Comparison of ENCODE assay signal across 1 cellular context in the genomic region with DNA sequence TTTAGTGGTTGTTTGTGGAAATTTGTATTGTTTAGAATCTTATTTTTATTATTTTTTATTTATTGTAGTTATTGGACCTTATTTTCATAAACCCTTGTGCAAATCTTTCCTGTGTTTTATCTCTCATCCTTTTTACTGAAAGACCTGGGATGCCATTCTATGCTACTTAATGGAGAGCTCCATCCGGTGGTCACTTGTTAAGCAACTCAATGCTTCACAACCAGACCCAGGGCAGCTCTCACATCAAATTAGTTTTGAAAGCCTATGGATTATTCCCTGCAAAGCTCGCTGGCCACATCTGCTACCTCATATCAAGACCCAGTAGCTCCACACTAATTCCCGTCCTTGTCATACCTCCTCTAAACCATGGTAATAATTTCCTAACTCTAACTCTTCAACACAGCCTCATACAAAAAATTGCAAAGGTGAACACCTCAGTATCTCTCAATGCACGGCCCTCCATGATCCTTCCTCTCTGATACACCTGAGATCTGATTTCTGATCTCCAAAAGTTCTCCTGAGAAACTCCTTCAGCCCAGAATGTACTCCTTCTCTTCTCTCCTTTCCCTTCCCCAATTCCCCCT.
TF ChIP-seq lines count a peak whose summit lies in the region.

No MANE protein-coding gene starts in this region.

TF ChIP-seq in WTC11, 78 proteins besides CTCF, POLR2A, EP300 and RAD21 (continued from another document):
- TF ChIP-seq, protein P1, sequence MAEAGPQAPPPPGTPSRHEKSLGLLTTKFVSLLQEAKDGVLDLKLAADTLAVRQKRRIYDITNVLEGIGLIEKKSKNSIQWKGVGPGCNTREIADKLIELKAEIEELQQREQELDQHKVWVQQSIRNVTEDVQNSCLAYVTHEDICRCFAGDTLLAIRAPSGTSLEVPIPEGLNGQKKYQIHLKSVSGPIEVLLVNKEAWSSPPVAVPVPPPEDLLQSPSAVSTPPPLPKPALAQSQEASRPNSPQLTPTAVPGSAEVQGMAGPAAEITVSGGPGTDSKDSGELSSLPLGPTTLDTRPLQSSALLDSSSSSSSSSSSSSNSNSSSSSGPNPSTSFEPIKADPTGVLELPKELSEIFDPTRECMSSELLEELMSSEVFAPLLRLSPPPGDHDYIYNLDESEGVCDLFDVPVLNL (CRISPR knock-in tag; IDR thresholded peaks at IDR 0.05; ENCODE audit: borderline replicate concordance, low read depth), result no peak
- TF ChIP-seq, protein P2, sequence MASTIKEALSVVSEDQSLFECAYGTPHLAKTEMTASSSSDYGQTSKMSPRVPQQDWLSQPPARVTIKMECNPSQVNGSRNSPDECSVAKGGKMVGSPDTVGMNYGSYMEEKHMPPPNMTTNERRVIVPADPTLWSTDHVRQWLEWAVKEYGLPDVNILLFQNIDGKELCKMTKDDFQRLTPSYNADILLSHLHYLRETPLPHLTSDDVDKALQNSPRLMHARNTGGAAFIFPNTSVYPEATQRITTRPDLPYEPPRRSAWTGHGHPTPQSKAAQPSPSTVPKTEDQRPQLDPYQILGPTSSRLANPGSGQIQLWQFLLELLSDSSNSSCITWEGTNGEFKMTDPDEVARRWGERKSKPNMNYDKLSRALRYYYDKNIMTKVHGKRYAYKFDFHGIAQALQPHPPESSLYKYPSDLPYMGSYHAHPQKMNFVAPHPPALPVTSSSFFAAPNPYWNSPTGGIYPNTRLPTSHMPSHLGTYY (CRISPR knock-in tag; IDR thresholded peaks at IDR 0.05), result no peak
- TF ChIP-seq, protein P3, sequence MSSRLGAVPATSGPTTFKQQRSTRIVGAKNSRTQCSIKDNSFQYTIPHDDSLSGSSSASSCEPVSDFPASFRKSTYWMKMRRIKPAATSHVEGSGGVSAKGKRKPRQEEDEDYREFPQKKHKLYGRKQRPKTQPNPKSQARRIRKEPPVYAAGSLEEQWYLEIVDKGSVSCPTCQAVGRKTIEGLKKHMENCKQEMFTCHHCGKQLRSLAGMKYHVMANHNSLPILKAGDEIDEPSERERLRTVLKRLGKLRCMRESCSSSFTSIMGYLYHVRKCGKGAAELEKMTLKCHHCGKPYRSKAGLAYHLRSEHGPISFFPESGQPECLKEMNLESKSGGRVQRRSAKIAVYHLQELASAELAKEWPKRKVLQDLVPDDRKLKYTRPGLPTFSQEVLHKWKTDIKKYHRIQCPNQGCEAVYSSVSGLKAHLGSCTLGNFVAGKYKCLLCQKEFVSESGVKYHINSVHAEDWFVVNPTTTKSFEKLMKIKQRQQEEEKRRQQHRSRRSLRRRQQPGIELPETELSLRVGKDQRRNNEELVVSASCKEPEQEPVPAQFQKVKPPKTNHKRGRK (CRISPR knock-in tag; IDR thresholded peaks at IDR 0.05; ENCODE audit: borderline replicate concordance), result no peak
- no peak for TF ChIP-seq NR3C1 (CRISPR knock-in tag; conservative IDR thresholded peaks at IDR 0.05; ENCODE audit: low read depth)
- TF ChIP-seq ATF1 (CRISPR knock-in tag; IDR thresholded peaks at IDR 0.05), result no peak
- TF ChIP-seq, protein P4, sequence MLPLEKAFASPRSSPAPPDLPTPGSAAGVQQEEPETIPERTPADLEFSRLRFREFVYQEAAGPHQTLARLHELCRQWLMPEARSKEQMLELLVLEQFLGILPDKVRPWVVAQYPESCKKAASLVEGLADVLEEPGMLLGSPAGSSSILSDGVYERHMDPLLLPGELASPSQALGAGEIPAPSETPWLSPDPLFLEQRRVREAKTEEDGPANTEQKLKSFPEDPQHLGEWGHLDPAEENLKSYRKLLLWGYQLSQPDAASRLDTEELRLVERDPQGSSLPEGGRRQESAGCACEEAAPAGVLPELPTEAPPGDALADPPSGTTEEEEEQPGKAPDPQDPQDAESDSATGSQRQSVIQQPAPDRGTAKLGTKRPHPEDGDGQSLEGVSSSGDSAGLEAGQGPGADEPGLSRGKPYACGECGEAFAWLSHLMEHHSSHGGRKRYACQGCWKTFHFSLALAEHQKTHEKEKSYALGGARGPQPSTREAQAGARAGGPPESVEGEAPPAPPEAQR (CRISPR knock-in tag; IDR thresholded peaks at IDR 0.05), result no peak
- no peak for TF ChIP-seq TEAD1 (CRISPR knock-in tag; IDR thresholded peaks at IDR 0.05)
